8 cellular contexts compared by ENCODE assay signal in the genomic region with DNA sequence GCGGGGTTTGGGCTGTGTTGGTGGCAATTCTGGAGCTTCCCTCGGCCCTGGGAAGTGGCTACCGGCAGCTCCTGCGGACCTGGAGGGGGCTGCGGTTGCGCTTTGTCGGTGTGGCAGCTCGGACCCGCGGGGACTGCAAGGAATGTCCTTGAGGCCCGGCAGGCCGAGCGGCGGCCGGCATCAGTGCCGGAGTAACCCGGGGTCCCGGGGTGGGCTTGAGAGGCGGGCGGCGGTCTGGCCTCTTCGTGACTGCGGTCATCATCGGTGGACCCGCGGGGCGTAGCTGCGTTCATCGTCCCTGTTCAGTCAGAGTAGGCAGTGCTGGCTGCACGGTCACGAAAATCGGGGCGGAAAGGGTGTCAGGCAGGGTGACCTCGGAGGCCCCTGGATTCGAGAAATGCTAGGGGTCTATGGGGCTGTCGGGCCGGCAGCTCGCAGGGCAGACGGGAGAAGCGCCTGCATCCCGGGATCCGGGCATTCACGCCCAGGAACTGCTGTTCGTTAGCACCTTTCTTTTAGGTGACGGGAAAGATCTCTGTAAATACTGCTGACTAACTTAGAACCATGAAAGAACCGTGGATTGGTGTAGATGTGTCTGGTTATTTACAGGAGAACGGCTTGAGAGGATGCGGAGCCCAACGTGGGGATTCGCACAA. TPM values are rescaled to one million over a fixed set of nuclear protein-coding genes. Genes with fewer than 3 reads are reported as not detected.
DNase-seq lines count a peak whose midpoint lies in the region; ATAC-seq and TF ChIP-seq lines count a peak whose summit lies in the region.

No MANE protein-coding gene starts in this region.

- no TSS peak for BruUV-seq in PC-3 (replicated peaks; lab: Mats Ljungman, UMichigan)

- ATAC-seq in GM21526 (IDR thresholded peaks at IDR 0.05; ENCODE audit: low FRiP score, unreplicated experiment), result peak; percentile 0
- ATAC-seq in PC-3, result no peak
- ATAC-seq in body of pancreas, result peak; percentile 3

- no peaks in the 10 kb centered on the region for H3F3A ChIP-seq in PC-3 (ENCODE audit: low read length, unreplicated experiment)

- CTCF ChIA-PET in PC-3 (lab: Charles Lee), result interaction anchor here (0.5 to 1.6 kb wide), 4 partner anchors 16 to 622 kb away, joined by 3 to 11 read pairs (median 9); a partner anchor contains a TSS

- no peak for TF ChIP-seq POLR2A in body of pancreas (IDR thresholded peaks at IDR 0.05)

- H3K27ac ChIP-seq in PC-3 (ENCODE audit: low read length) (peak overlapping the region; percentile 46), body of pancreas (peak overlapping the region; percentile 85 to 96 (median 94))

- H3K4me1 ChIP-seq in PC-3 (ENCODE audit: insufficient read depth, low read length), result peaks cover 33% of the 10 kb centered on the region
- H3K4me1 ChIP-seq in body of pancreas, result peaks cover 27% of the 10 kb centered on the region

- DNase-seq in C1 segment of cervical spinal cord (lab: John Stamatoyannopoulos, UW) (peak in 10 of 14 donors; percentile 15 to 73 (median 59)), PC-3 (no peak), body of pancreas (no peak), inferior parietal cortex (ENCODE audit: extremely low spot score) (peak; percentile 15), GM10266 (ENCODE audit: extremely low spot score) (no peak), GM19240 (ENCODE audit: insufficient read length, low spot score) (no peak)
- DNase-seq in stimulated activated CD4-positive, alpha-beta T cell treated with anti-CD3 and anti-CD28 coated beads, Interleukin-1b, Interleukin-23, amount 100 ng/mL, for 24 hours (ENCODE audit: low read depth in 4 of 4, low spot score in 1 of 4), result peak; percentile 3 to 22 (median 15)

- TF ChIP-seq CTCF in PC-3 (conservative IDR thresholded peaks at IDR 0.05; ENCODE audit: low read depth, low read length) (no peak), body of pancreas (IDR thresholded peaks at IDR 0.05) (no peak), GM10266 (IDR thresholded peaks at IDR 0.05; ENCODE audit: control insufficient read depth, insufficient read depth, low read depth, missing control alignments) (no peak)

- H3K9ac ChIP-seq in PC-3 (ENCODE audit: low read length), result peak overlapping the region; percentile 87

- H3K36me3 ChIP-seq in PC-3 (ENCODE audit: low read depth, low read length) (no peaks in the 10 kb centered on the region), body of pancreas (replicated peaks in 1 of 2; ENCODE audit: insufficient read depth in 1 of 2, low read depth in 2 of 2) (no peaks in the 10 kb centered on the region)

- H3K27me3 ChIP-seq in PC-3 (ENCODE audit: low read length) (no peaks in the 10 kb centered on the region), body of pancreas (no peaks in the 10 kb centered on the region)

- peak overlapping the region; percentile 99 for H3K4me3 ChIP-seq in PC-3 (ENCODE audit: low read length)
- peak overlapping the region; percentile 83 to 100 for H3K4me3 ChIP-seq in body of pancreas

- intact Hi-C loops in PC-3 (cut with micrococcal nuclease), result loop anchor here (1.0 to 5.0 kb wide), 4 partner anchors 100 to 343 kb away; a partner anchor contains a TSS
- intact Hi-C loops in body of pancreas (cut with DNase I), result loop anchor here (10.0 kb wide), 1 partner anchor 423 kb away; no protein-coding TSS in a partner anchor

- POLR2A ChIA-PET in PC-3 (lab: Charles Lee; ENCODE audit: unreplicated experiment), result interaction anchor here (0.7 to 0.9 kb wide), 4 partner anchors 17 to 418 kb away, joined by 4 to 20 read pairs (median 11); a partner anchor contains a TSS

- H3K79me2 ChIP-seq in PC-3 (ENCODE audit: low read length), result peaks cover 54% of the 10 kb centered on the region

- peak overlapping the region; percentile 42; the same call in 1 of the 2 replicates for H2AFZ ChIP-seq in PC-3 (ENCODE audit: low read length)

- H4K20me1 ChIP-seq in PC-3 (ENCODE audit: low read length), result peaks cover 33% of the 10 kb centered on the region

- H3K4me2 ChIP-seq in PC-3 (ENCODE audit: low read length), result peak overlapping the region; percentile 93

- H3K9me3 ChIP-seq in PC-3 (ENCODE audit: low read length) (no peaks in the 10 kb centered on the region), body of pancreas (no peaks in the 10 kb centered on the region)

- 0 to 1% methylated on average over 14 to 50 of the region's 50 CpGs for WGBS in body of pancreas, 2 donors

- no peaks in the 10 kb centered on the region for H3K9me2 ChIP-seq in PC-3 (replicated peaks; ENCODE audit: low read length)

RNA-seq across cellular contexts. Expression of a gene that starts 0.5 kb away (rescaled TPM):
- total RNA-seq in PC-3 (2014; rRNA removed), result 19.9 and 22.0 TPM in 2 replicates
- total RNA-seq in body of pancreas, result 1 to 10 TPM; 5.9 to 8.3 TPM

Comparison
In these comparisons a context has a peak if more than half of its experiments do, and no peak if none do; other contexts are left out.
1. DNase-seq: peak in C1 segment of cervical spinal cord (10 of 14), inferior parietal cortex (single experiment) and stimulated activated CD4-positive, alpha-beta T cell treated with anti-CD3 and anti-CD28 coated beads, Interleukin-1b, Interleukin-23, amount 100 ng/mL, for 24 hours (4 of 4); none in PC-3 (single experiment), body of pancreas (0 of 4), GM10266 (single experiment) and GM19240 (single experiment).